ENCODE assay signal across 1 cellular context in genomic region chr6:47736083-47736700, GRCh38.
TF ChIP-seq lines count a peak whose summit lies in the region.

No MANE protein-coding gene starts in this region.

TF ChIP-seq in H1, 55 proteins besides CTCF, POLR2A, EP300 and RAD21:
- no peak for TF ChIP-seq KDM1A (IDR thresholded peaks at IDR 0.05; ENCODE audit: borderline replicate concordance, low read length)
- no peak for TF ChIP-seq SP1 (IDR thresholded peaks at IDR 0.05; ENCODE audit: low read depth, low read length)
- TF ChIP-seq BRCA1 (IDR thresholded peaks at IDR 0.05; ENCODE audit: low read depth, low read length) = no peak
